Comparison of ENCODE assay signal across 14 cellular contexts in the genomic region with DNA sequence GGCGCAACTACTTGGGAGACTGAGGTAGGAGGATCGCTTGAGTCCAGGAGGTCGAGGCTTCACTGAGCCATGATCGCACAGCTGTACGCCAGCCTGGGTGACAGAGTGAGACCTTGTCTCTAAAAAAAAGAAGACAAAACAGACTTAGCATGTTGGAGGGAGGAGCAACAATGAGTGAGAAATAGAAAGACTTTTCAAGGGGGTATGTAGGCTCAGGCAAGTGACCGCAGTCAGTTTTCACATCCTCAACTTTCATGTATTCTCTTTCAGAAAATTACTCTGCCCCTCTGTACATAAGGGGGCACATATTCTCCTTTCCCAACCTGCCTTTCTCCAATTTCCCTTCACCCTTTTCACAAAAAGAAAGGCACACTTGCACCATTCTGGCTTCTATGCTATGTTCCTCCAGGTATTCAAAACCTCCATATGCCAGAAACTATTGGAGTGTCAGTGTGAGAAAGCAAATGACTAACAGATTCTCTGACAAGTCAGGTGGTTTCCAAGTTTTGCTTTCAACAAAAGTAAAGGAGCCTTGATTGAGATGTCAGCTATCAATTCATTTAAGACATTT. TPM values are rescaled to one million over a fixed set of nuclear protein-coding genes. Genes with fewer than 3 reads are reported as not detected.
A peak's percentile ranks its signal among the peaks of the same experiment; 100 is the strongest.
DNase-seq lines count a peak whose midpoint lies in the region; ATAC-seq lines count a peak whose summit lies in the region.
"Had no signal": no experiment of that assay in that cellular context is flagged by ENCODE, and none has a peak within 500 bp of the region (broad histone marks: within the 10 kb centered on the region; RNA-seq: fewer than 3 reads in every experiment).

No MANE protein-coding gene starts in this region.

- H3K27ac Mint-ChIP-seq in activated T-cell treated with anti-CD3 and anti-CD28 coated beads, Interleukin-2, amount 50 U/mL, for 72 hours, result peak overlapping the region; percentile 17
- H3K27ac Mint-ChIP-seq in stimulated activated memory B cell treated with anti-CD40 and anti-IgM and Interleukin-4, amounts not matched to agents 10 μg/mL and 1 μg/mL and 100 μg/mL, for 72 hours, result peak overlapping the region; percentile 69
- H3K27ac Mint-ChIP-seq: dendritic cell treated with granulocyte-macrophage colony-stimulating factor and Interleukin-4, amounts not matched to agents 40 ng/mL and 50 ng/mL, for 4 days had no signal

- peak overlapping the region in 1 of 2 donors; percentile 6 for H3K4me3 Mint-ChIP-seq in activated T-cell treated with anti-CD3 and anti-CD28 coated beads, Interleukin-2, amount 50 U/mL, for 72 hours
- no peak overlapping the region for H3K4me3 Mint-ChIP-seq in stimulated activated memory B cell treated with anti-CD40 and anti-IgM and Interleukin-4, amounts not matched to agents 10 μg/mL and 1 μg/mL and 100 μg/mL, for 72 hours
- H3K4me3 Mint-ChIP-seq: dendritic cell treated with granulocyte-macrophage colony-stimulating factor and Interleukin-4, amounts not matched to agents 40 ng/mL and 50 ng/mL, for 4 days had no signal

- H3K27me3 Mint-ChIP-seq in activated T-cell treated with anti-CD3 and anti-CD28 coated beads, Interleukin-2, amount 50 U/mL, for 72 hours (ENCODE audit: low read depth), result no peaks in the 10 kb centered on the region
- H3K27me3 Mint-ChIP-seq in stimulated activated memory B cell treated with anti-CD40 and anti-IgM and Interleukin-4, amounts not matched to agents 10 μg/mL and 1 μg/mL and 100 μg/mL, for 72 hours, result no peaks in the 10 kb centered on the region
- H3K27me3 Mint-ChIP-seq: dendritic cell treated with granulocyte-macrophage colony-stimulating factor and Interleukin-4, amounts not matched to agents 40 ng/mL and 50 ng/mL, for 4 days had no signal

- peak; percentile 53 to 67 for ATAC-seq in activated T-cell treated with anti-CD3 and anti-CD28 coated beads, Interleukin-2, amount 50 U/mL, for 72 hours (replicated peaks in 1 of 2)
- ATAC-seq in GM21825 (IDR thresholded peaks at IDR 0.05; ENCODE audit: unreplicated experiment) (peak; percentile 55), HG03342 (IDR thresholded peaks at IDR 0.05; ENCODE audit: unreplicated experiment) (peak; percentile 64), esophagus mucosa (no peak)
- peak; percentile 70 for ATAC-seq in stimulated activated memory B cell treated with anti-CD40 and anti-IgM and Interleukin-4, amounts not matched to agents 10 μg/mL and 1 μg/mL and 100 μg/mL, for 72 hours
- ATAC-seq: heart right ventricle had no signal

- H3K36me3 Mint-ChIP-seq in activated T-cell treated with anti-CD3 and anti-CD28 coated beads, Interleukin-2, amount 50 U/mL, for 72 hours (ENCODE audit: insufficient read depth in 2 of 2), result peaks cover 12 to 29% of the 10 kb centered on the region in 2 donors
- peaks cover 55% of the 10 kb centered on the region for H3K36me3 Mint-ChIP-seq in stimulated activated memory B cell treated with anti-CD40 and anti-IgM and Interleukin-4, amounts not matched to agents 10 μg/mL and 1 μg/mL and 100 μg/mL, for 72 hours

- peaks cover 0 to 2% of the 10 kb centered on the region in 2 donors for H3K9me3 Mint-ChIP-seq in activated T-cell treated with anti-CD3 and anti-CD28 coated beads, Interleukin-2, amount 50 U/mL, for 72 hours
- H3K9me3 Mint-ChIP-seq in stimulated activated memory B cell treated with anti-CD40 and anti-IgM and Interleukin-4, amounts not matched to agents 10 μg/mL and 1 μg/mL and 100 μg/mL, for 72 hours, result no peaks in the 10 kb centered on the region

- H3K4me1 Mint-ChIP-seq in activated T-cell treated with anti-CD3 and anti-CD28 coated beads, Interleukin-2, amount 50 U/mL, for 72 hours (ENCODE audit: low read depth), result peaks cover 78% of the 10 kb centered on the region
- peaks cover 55% of the 10 kb centered on the region for H3K4me1 Mint-ChIP-seq in stimulated activated memory B cell treated with anti-CD40 and anti-IgM and Interleukin-4, amounts not matched to agents 10 μg/mL and 1 μg/mL and 100 μg/mL, for 72 hours

- no peak for DNase-seq in activated T-cell treated with anti-CD3 and anti-CD28 coated beads, Interleukin-2, amount 50 U/mL, for 72 hours
- no peak for DNase-seq in activated T-cell treated with anti-CD3 and anti-CD28 coated beads, Interleukin-2, amount 50 U/mL, for 1 hour
- DNase-seq in stimulated activated naive CD4-positive, alpha-beta T cell treated with Interleukin-2 at 50 U/mL for 16 hours (lab: John Stamatoyannopoulos, UW), result no peak
- DNase-seq in HCEC 1CT, result no peak
- DNase-seq: activated effector memory CD4-positive, alpha-beta T cell treated with Interleukin-2 at 50 U/mL for 16 hours; heart right ventricle; MG63; OCI-M1; retina had no signal

RNA-seq across cellular contexts. Expression of gene NSUN3, which starts 7.6 kb away (rescaled TPM):
- total RNA-seq in activated T-cell treated with anti-CD3 and anti-CD28 coated beads, Interleukin-2, amount 50 U/mL, for 72 hours, result 10 to 100 TPM; 18.4 to 19.4 TPM
- total RNA-seq in esophagus mucosa, result 4.6 TPM

RNA-seq across cellular contexts. Expression of gene DHFR2, which starts 7.7 kb away (rescaled TPM):
- 1 to 10 TPM; 8.1 to 9.3 TPM for total RNA-seq in activated T-cell treated with anti-CD3 and anti-CD28 coated beads, Interleukin-2, amount 50 U/mL, for 72 hours
- 2.2 TPM for total RNA-seq in esophagus mucosa

RNA-seq across cellular contexts. Expression of gene STX19, which starts 42.0 kb away (rescaled TPM):
- not detected for total RNA-seq in activated T-cell treated with anti-CD3 and anti-CD28 coated beads, Interleukin-2, amount 50 U/mL, for 72 hours
- 3.8 TPM for total RNA-seq in esophagus mucosa
